27 cellular contexts compared by ENCODE assay signal in genomic region chr6:137758661-137759060, GRCh38.
"Had no signal": no experiment of that assay in that cellular context is flagged by ENCODE, and none has a peak within 500 bp of the region (broad histone marks: within the 10 kb centered on the region; RNA-seq: fewer than 3 reads in every experiment).

No MANE protein-coding gene starts in this region.

- H3K4me1 ChIP-seq: colonic mucosa, gastrocnemius medialis had no signal

- H3K27ac Mint-ChIP-seq: endodermal cell, mesothelial cell of epicardium had no signal

- ATAC-seq: effector memory CD8-positive, alpha-beta T cell; esophagus mucosa; gastrocnemius medialis; heart right ventricle; left cardiac atrium; left lung; left ventricle myocardium superior; lower lobe of right lung; mucosa of descending colon had no signal

- H3K27ac ChIP-seq: colonic mucosa, epithelial cell of prostate, esophagus squamous epithelium, gastrocnemius medialis, heart right ventricle, left lung, lower lobe of right lung had no signal

- H3K36me3 ChIP-seq: colonic mucosa, esophagus squamous epithelium, gastrocnemius medialis, heart right ventricle, left lung, lower lobe of right lung had no signal

- H3K4me1 Mint-ChIP-seq: endodermal cell, mesothelial cell of epicardium had no signal

- DNase-seq: colonic mucosa; cortex of kidney; effector CD8-positive, alpha-beta T cell; effector memory CD8-positive, alpha-beta T cell; endodermal cell; erythroblast; esophagus squamous epithelium; foreskin fibroblast; foreskin melanocyte; gastrocnemius medialis; glutamatergic neuron; head of caudate nucleus; heart right ventricle; hippocampal formation; left cardiac atrium; left lung; left ventricle myocardium superior; lower lobe of right lung; mesenchymal stem cell; mucosa of descending colon had no signal

- H3K36me3 Mint-ChIP-seq: mesothelial cell of epicardium had no signal

- H3K4me3 Mint-ChIP-seq: dendritic cell treated with granulocyte-macrophage colony-stimulating factor and Interleukin-4, amounts not matched to agents 40 ng/mL and 50 ng/mL, for 4 days; effector memory CD8-positive, alpha-beta T cell; endodermal cell; mesothelial cell of epicardium had no signal

- H3K9me3 Mint-ChIP-seq: dendritic cell treated with granulocyte-macrophage colony-stimulating factor and Interleukin-4, amounts not matched to agents 40 ng/mL and 50 ng/mL, for 4 days; mesothelial cell of epicardium had no signal

- FAIRE-seq: endometrium, islet of Langerhans, keratinocyte had no signal

- H3K9me3 ChIP-seq: colonic mucosa, esophagus squamous epithelium, gastrocnemius medialis, left lung, lower lobe of right lung, mucosa of descending colon had no signal

- H3K4me3 ChIP-seq: colonic mucosa, esophagus squamous epithelium, gastrocnemius medialis, heart right ventricle, left lung, lower lobe of right lung, mucosa of descending colon had no signal

- H3K27me3 ChIP-seq: colonic mucosa, esophagus squamous epithelium, gastrocnemius medialis, heart right ventricle, left lung had no signal
